ENCODE assay signal across 11 cellular contexts in genomic region chr9:13787234-13787833, GRCh38.
A peak's percentile ranks its signal among the peaks of the same experiment; 100 is the strongest.
DNase-seq lines count a peak whose midpoint lies in the region; ATAC-seq, FAIRE-seq and TF ChIP-seq lines count a peak whose summit lies in the region.
"Had no signal": no experiment of that assay in that cellular context is flagged by ENCODE, and none has a peak within 500 bp of the region (broad histone marks: within the 10 kb centered on the region; RNA-seq: fewer than 3 reads in every experiment).

No MANE protein-coding gene starts in this region.

- ATAC-seq in esophagus mucosa (no peak), HG03280 (IDR thresholded peaks at IDR 0.05; ENCODE audit: unreplicated experiment) (no peak)

- no peak overlapping the region for H3K4me3 ChIP-seq in HFF-Myc (replicated peaks; ENCODE audit: low read depth, low read length)
- peak overlapping the region; percentile 25 for H3K4me3 ChIP-seq in choroid plexus epithelial cell (ENCODE audit: low read depth, low read length)
- peak overlapping the region; percentile 18 to 23 for H3K4me3 ChIP-seq in kidney (ENCODE audit: low read length in 2 of 2)

- DNase-seq in HFF-Myc (ENCODE audit: extremely low read depth, low read depth) (peak; percentile 30), choroid plexus epithelial cell (ENCODE audit: low read depth) (peak; percentile 56), kidney (no peak), smooth muscle cell of the brain vasculature (ENCODE audit: low read depth, low spot score) (peak; percentile 35), KBM-7 (no peak)
- DNase-seq in activated naive CD4-positive, alpha-beta T cell (lab: John Stamatoyannopoulos, UW), result no peak
- DNase-seq: activated CD4-positive, alpha-beta T cell treated with anti-CD3 and anti-CD28 coated beads for 4 hours; H7 had no signal

- intact Hi-C loops in kidney (cut with DNase I), result no loop called here

- FAIRE-seq in kidney (lab: Jason Lieb, UNC), result no peak

- in situ Hi-C loops in KBM-7 (cut with MboI; ENCODE audit: low pct_unique_long_range_greater_than_20kb, low sequenced_read_pairs), result no loop called here

- TF ChIP-seq CTCF in HFF-Myc (IDR thresholded peaks at IDR 0.05; ENCODE audit: low read depth, low read length, missing control alignments) (no peak), choroid plexus epithelial cell (conservative IDR thresholded peaks at IDR 0.05; ENCODE audit: low read depth, low read length) (no peak), kidney (IDR thresholded peaks at IDR 0.05; ENCODE audit: borderline replicate concordance, extremely low read depth, insufficient read depth) (no peak)

- H3K4me1 ChIP-seq in kidney (ENCODE audit: control insufficient read depth in 1 of 2, insufficient read depth in 1 of 2, low read depth in 1 of 2, low read length in 2 of 2), result no peaks in the 10 kb centered on the region

- H3K9me3 ChIP-seq in kidney (ENCODE audit: control insufficient read depth in 1 of 2, low read length in 2 of 2), result no peaks in the 10 kb centered on the region
- H3K9me3 ChIP-seq: neutrophil had no signal

- no peak overlapping the region for H3K9ac ChIP-seq in kidney (ENCODE audit: low read length in 2 of 2)

- no peaks in the 10 kb centered on the region for H3K36me3 ChIP-seq in kidney (ENCODE audit: control insufficient read depth in 1 of 2, insufficient read depth in 2 of 2, low read length in 2 of 2)
- H3K36me3 ChIP-seq: neutrophil had no signal

- peak overlapping the region in 1 of 2 donors; percentile 10 for H3K27ac ChIP-seq in kidney (ENCODE audit: low read depth in 2 of 2, low read length in 2 of 2)
- H3K27ac ChIP-seq: neutrophil had no signal

Comparison
In these comparisons a context has a peak if more than half of its experiments do, and no peak if none do; other contexts are left out.
1. DNase-seq: peak in HFF-Myc (single experiment), choroid plexus epithelial cell (single experiment) and smooth muscle cell of the brain vasculature (single experiment); none in kidney (single experiment), activated naive CD4-positive, alpha-beta T cell (0 of 4) and KBM-7 (single experiment).